ENCODE assay signal across 20 cellular contexts in the genomic region with DNA sequence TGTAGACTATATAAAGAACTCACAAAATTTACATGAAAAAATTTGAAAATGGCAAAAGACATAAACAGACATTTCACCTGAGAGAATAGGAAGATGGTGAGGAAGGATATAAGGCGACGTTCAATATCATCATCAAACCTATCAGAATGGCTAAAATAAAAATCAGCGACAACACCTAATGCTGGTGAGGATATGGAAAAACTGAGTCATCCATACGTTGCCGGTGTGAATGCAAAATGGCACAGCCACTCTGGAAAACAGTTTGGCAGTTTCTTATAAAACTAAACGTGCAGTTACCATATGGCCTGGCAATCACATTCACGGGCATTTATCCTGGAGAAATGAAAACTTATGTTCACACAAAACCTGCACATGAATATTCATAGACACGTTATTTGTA.
"Had no signal": no experiment of that assay in that cellular context is flagged by ENCODE, and none has a peak within 500 bp of the region (broad histone marks: within the 10 kb centered on the region; RNA-seq: fewer than 3 reads in every experiment).

No MANE protein-coding gene starts in this region.

- H3K9me3 ChIP-seq: SJSA1 had no signal

- H3K4me2 ChIP-seq: KMS-11 had no signal

- H3K27me3 ChIP-seq: SJSA1 had no signal

- H3K27ac ChIP-seq: KMS-11, SJSA1, SK-N-MC had no signal

- DNase-seq: Kasumi-1, MM.1S, NCI-H1092 treated with DMSO at 0.1 percent for 48 hours, NCI-H1436, NCI-H187 treated with DMSO at 0.1 percent for 48 hours, NCI-H2081, NCI-H2107, NCI-H2227 treated with DMSO at 0.1 percent for 48 hours, NCI-H446, NCI-H510A, NCI-H524 treated with DMSO at 0.1 percent for 48 hours, NCI-H69, NCI-H774, Right ventricle myocardium superior, RPMI8226, SIG-M5 had no signal

- H3K4me3 ChIP-seq: SJSA1, SK-N-MC had no signal

- FAIRE-seq: RCC 7860 had no signal

- H3K9ac ChIP-seq: KMS-11 had no signal
